Comparison of ENCODE assay signal across 9 cellular contexts in the genomic region with DNA sequence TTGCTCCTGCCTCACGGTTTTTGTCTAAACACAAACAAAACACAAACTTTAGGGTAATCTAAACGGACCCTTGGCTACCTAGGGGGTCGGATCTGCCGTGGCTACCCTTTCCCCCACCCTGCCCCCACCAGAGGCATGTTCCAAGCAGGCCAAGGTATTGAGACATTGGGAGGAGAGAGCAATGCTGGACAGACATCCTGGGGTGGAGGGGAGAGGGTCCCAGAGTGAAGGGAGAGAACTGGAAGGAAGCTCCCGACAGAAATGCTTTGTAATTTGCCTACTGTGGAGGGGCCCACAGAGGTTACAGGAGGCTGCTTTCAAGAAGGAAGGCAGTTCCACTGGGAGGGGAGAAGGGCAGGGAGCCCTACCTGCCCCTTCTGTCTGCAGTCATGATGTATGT. TPM values are rescaled to one million over a fixed set of nuclear protein-coding genes. Genes with fewer than 3 reads are reported as not detected.
A peak's percentile ranks its signal among the peaks of the same experiment; 100 is the strongest.
DNase-seq lines count a peak whose midpoint lies in the region; ATAC-seq and TF ChIP-seq lines count a peak whose summit lies in the region.
"Had no signal": no experiment of that assay in that cellular context is flagged by ENCODE, and none has a peak within 500 bp of the region (broad histone marks: within the 10 kb centered on the region; RNA-seq: fewer than 3 reads in every experiment).

No MANE protein-coding gene starts in this region.

- ATAC-seq in DND-41 (ENCODE audit: insufficient read depth, low read depth) = no peak

- H3K4me3 Mint-ChIP-seq in brain = peak overlapping the region in 3 of 5 experiments; percentile 8 to 37 (median 36)
- H3K4me3 Mint-ChIP-seq: T-helper 1 cell treated with Interleukin-12 subunit alpha and Interleukin-12 subunit beta and Interleukin-4 antibody, amounts not matched to agents 30 μg/mL and 1 μg/mL, for 36 hours had no signal

- no peak overlapping the region for H3K9ac ChIP-seq in DND-41 (ENCODE audit: low read depth, low read length)
- no peak overlapping the region for H3K9ac ChIP-seq in parathyroid adenoma

- H3K4me1 ChIP-seq in DND-41 (ENCODE audit: insufficient read depth, low read length) (peaks cover 12% of the 10 kb centered on the region), parathyroid adenoma (peaks cover 25% of the 10 kb centered on the region)

- no peaks in the 10 kb centered on the region for H3K9me3 ChIP-seq in DND-41 (ENCODE audit: insufficient read depth, low read length, severe bottlenecking)
- no peaks in the 10 kb centered on the region for H3K9me3 ChIP-seq in parathyroid adenoma (ENCODE audit: control insufficient read depth, low read length)

- H3K27me3 ChIP-seq in DND-41 (ENCODE audit: insufficient read depth, low read length, poor library complexity) = no peaks in the 10 kb centered on the region
- no peaks in the 10 kb centered on the region for H3K27me3 ChIP-seq in parathyroid adenoma (ENCODE audit: control insufficient read depth, insufficient read depth, low read length)

- H3K79me2 ChIP-seq in DND-41 (ENCODE audit: insufficient read depth, low read length) (no peaks in the 10 kb centered on the region), parathyroid adenoma (no peaks in the 10 kb centered on the region)

- H3K4me3 ChIP-seq in DND-41 (ENCODE audit: low read depth in 1 of 2, low read length in 2 of 2) (no peak overlapping the region), parathyroid adenoma (ENCODE audit: low read depth, low read length) (peak overlapping the region; percentile 1)

- in situ Hi-C loops in G401 (cut with HindIII; ENCODE audit: low sequenced_read_pairs) = no loop called here

- no peak overlapping the region for H3K4me2 ChIP-seq in DND-41 (ENCODE audit: insufficient read depth, low read length)
- H3K4me2 ChIP-seq in parathyroid adenoma (ENCODE audit: low read length) = peak overlapping the region; percentile 37

- no peaks in the 10 kb centered on the region for H3K36me3 Mint-ChIP-seq in brain

- no peak for TF ChIP-seq CTCF in DND-41 (IDR thresholded peaks at IDR 0.05; ENCODE audit: borderline replicate concordance, extremely low read depth, low read length, poor library complexity, severe bottlenecking)
- no peak for TF ChIP-seq CTCF in brain (conservative IDR thresholded peaks at IDR 0.05)
- TF ChIP-seq CTCF in parathyroid adenoma (IDR thresholded peaks at IDR 0.05) = no peak

- H4K20me1 ChIP-seq in DND-41 (ENCODE audit: insufficient read depth, low read length) = no peaks in the 10 kb centered on the region

- no peaks in the 10 kb centered on the region for H3K36me3 ChIP-seq in DND-41 (ENCODE audit: insufficient read depth, low read length)
- no peaks in the 10 kb centered on the region for H3K36me3 ChIP-seq in parathyroid adenoma (ENCODE audit: control insufficient read depth, insufficient read depth, low read length)

- peaks cover 3% of the 10 kb centered on the region for H3K27me3 Mint-ChIP-seq in brain

- peak overlapping the region; percentile 64 to 95 (median 86) for H3K27ac Mint-ChIP-seq in brain
- H3K27ac Mint-ChIP-seq: T-helper 1 cell treated with Interleukin-12 subunit alpha and Interleukin-12 subunit beta and Interleukin-4 antibody, amounts not matched to agents 30 μg/mL and 1 μg/mL, for 36 hours had no signal

- H3K9me3 Mint-ChIP-seq in brain = no peaks in the 10 kb centered on the region
- H3K9me3 Mint-ChIP-seq: T-helper 1 cell treated with Interleukin-12 subunit alpha and Interleukin-12 subunit beta and Interleukin-4 antibody, amounts not matched to agents 30 μg/mL and 1 μg/mL, for 36 hours had no signal

- H2AFZ ChIP-seq in DND-41 (ENCODE audit: low read depth, low read length) (peak overlapping the region; percentile 51), parathyroid adenoma (peak overlapping the region; percentile 84)

- H3K4me1 Mint-ChIP-seq in brain = peaks cover 36% of the 10 kb centered on the region

- DNase-seq in DND-41 = no peak
- no peak for DNase-seq in G401 (ENCODE audit: low spot score)
- DNase-seq in activated CD4-positive, CD25-positive, alpha-beta regulatory T cell (lab: John Stamatoyannopoulos, UW) = no peak
- no peak for DNase-seq in DMS53 (lab: John Stamatoyannopoulos, UW)
- DNase-seq: activated CD4-positive, alpha-beta T cell treated with anti-CD3 and anti-CD28 coated beads, Interleukin-2, amount 50 U/mL, for 4 hours; NCI-H2171 had no signal

- H3K27ac ChIP-seq in DND-41 (ENCODE audit: low read length) (no peak overlapping the region), parathyroid adenoma (peak overlapping the region; percentile 94)

RNA-seq across cellular contexts. Expression of gene MAT2A, which starts 13.9 kb away (rescaled TPM):
- polyA plus RNA-seq in brain (ENCODE audit: insufficient read depth, low read depth, low replicate concordance) = 51.8 TPM
- total RNA-seq in G401 (2014; rRNA removed; shearing (Covaris generic)) = 68.1 and 85.2 TPM in 2 replicates

RNA-seq across cellular contexts. Expression of gene GGCX, which starts 36.3 kb away (rescaled TPM):
- polyA plus RNA-seq in brain (ENCODE audit: insufficient read depth, low read depth, low replicate concordance) = 33.4 TPM
- 27.0 and 28.4 TPM in 2 replicates for total RNA-seq in G401 (2014; rRNA removed; shearing (Covaris generic))

RNA-seq across cellular contexts. Expression of gene VAMP8, which starts 52.4 kb away (rescaled TPM):
- 14.1 TPM for polyA plus RNA-seq in brain (ENCODE audit: insufficient read depth, low read depth, low replicate concordance)
- total RNA-seq in G401 (2014; rRNA removed; shearing (Covaris generic)) = 69.9 and 73.2 TPM in 2 replicates

RNA-seq across cellular contexts. Expression of gene VAMP5, which starts 59.2 kb away (rescaled TPM):
- polyA plus RNA-seq in brain (ENCODE audit: insufficient read depth, low read depth, low replicate concordance) = 37.0 TPM
- total RNA-seq in G401 (2014; rRNA removed; shearing (Covaris generic)) = 0.85 and 1.9 TPM in 2 replicates
